8 cellular contexts compared by ENCODE assay signal in genomic region chr13:27449081-27449603, GRCh38. TPM values are rescaled to one million over a fixed set of nuclear protein-coding genes. Genes with fewer than 3 reads are reported as not detected.
DNase-seq lines count a peak whose midpoint lies in the region; ATAC-seq, FAIRE-seq and TF ChIP-seq lines count a peak whose summit lies in the region.

No MANE protein-coding gene starts in this region.

- no peak for DNase-seq in CD8-positive, alpha-beta T cell
- DNase-seq in NCI-H82 treated with DMSO at 0.1 percent for 48 hours (lab: John Stamatoyannopoulos, UW; ENCODE audit: unreplicated experiment), result peak; percentile 16
- DNase-seq in H1 (ENCODE audit: low read depth in 1 of 2, low spot score in 2 of 2), result no peak
- no peak for DNase-seq in neuronal stem cell (ENCODE audit: low spot score)
- DNase-seq in hypothalamus (lab: John Stamatoyannopoulos, UW), result no peak
- DNase-seq in stimulated activated naive CD4-positive, alpha-beta T cell (lab: John Stamatoyannopoulos, UW), result no peak

- peaks cover 21% of the 10 kb centered on the region for H3K36me3 Mint-ChIP-seq in CD8-positive, alpha-beta T cell

- H3K18ac ChIP-seq in H1 (ENCODE audit: extremely low read depth, low read length) (no peak overlapping the region), neuronal stem cell (ENCODE audit: low read length) (no peak overlapping the region)

- no peak for ATAC-seq in CD8-positive, alpha-beta T cell
- ATAC-seq in GM21367 (IDR thresholded peaks at IDR 0.05; ENCODE audit: unreplicated experiment), result no peak
- ATAC-seq in HG02798 (IDR thresholded peaks at IDR 0.05; ENCODE audit: poor library complexity, unreplicated experiment), result no peak

- 81% methylated on average over 15 of the region's 15 CpGs; no CpG with 5 or more reads in 1 of the 2 experiments for WGBS in H1 (ENCODE audit: extremely low coverage in 1 of 2, insufficient coverage in 1 of 2, insufficient read length in 1 of 2, insufficient replicate concordance in 2 of 2, low coverage in 1 of 2, low lambda C conversion rate in 2 of 2, missing lambda C conversion rate in 1 of 2), 2 experiments
- WGBS in neuronal stem cell (ENCODE audit: extremely low coverage in 2 of 2, insufficient read length in 2 of 2, insufficient replicate concordance in 1 of 2), 2 donors, result 100% methylated on average over 3 of the region's 15 CpGs; no CpG with 5 or more reads in 1 of the 2 donors

- peaks cover 0 to 41% of the 10 kb centered on the region in 2 experiments; a peak in 3 of 4 replicates for H3K79me2 ChIP-seq in H1 (ENCODE audit: control insufficient read depth in 1 of 2, insufficient read depth in 2 of 2, low read length in 2 of 2)

- CTCF ChIA-PET in CD8-positive, alpha-beta T cell (lab: Charles Lee), result interaction anchor here (5.2 kb wide), 1 partner anchor 23 kb away, joined by 62 read pairs; the partner anchor contains the start of gene GTF3A
- CTCF ChIA-PET in H1 (lab: Charles Lee; ENCODE audit: partially characterized antibody), result interaction anchor here (0.9 to 1.9 kb wide), 4 partner anchors 23 to 87 kb away, joined by 3 to 5 read pairs (median 4); no protein-coding TSS in a partner anchor

- H2AK5ac ChIP-seq in H1 (ENCODE audit: low read depth, low read length) (no peak overlapping the region), neuronal stem cell (ENCODE audit: low read depth, low read length) (no peak overlapping the region)

- no peak overlapping the region for H2BK5ac ChIP-seq in H1 (ENCODE audit: low read depth, low read length)
- H2BK5ac ChIP-seq in neuronal stem cell (ENCODE audit: low read length), result no peak overlapping the region

- peaks cover 54% of the 10 kb centered on the region for H3K4me1 Mint-ChIP-seq in CD8-positive, alpha-beta T cell (ENCODE audit: low read depth)

- FAIRE-seq in H1 (lab: Jason Lieb, UNC), result no peak

- H3K27me3 Mint-ChIP-seq in CD8-positive, alpha-beta T cell (ENCODE audit: low read depth), result no peaks in the 10 kb centered on the region

- peaks cover 7% of the 10 kb centered on the region for H3K23me2 ChIP-seq in H1 (ENCODE audit: low read depth, low read length)

- no peak overlapping the region for H2BK120ac ChIP-seq in H1 (replicated peaks; ENCODE audit: low read depth, low read length)
- no peak overlapping the region for H2BK120ac ChIP-seq in neuronal stem cell (ENCODE audit: low read depth, low read length)

- H3K36me3 ChIP-seq in CD8-positive, alpha-beta T cell (ENCODE audit: insufficient read depth, low read length), result no peaks in the 10 kb centered on the region
- H3K36me3 ChIP-seq in H1 (ENCODE audit: control insufficient read depth in 2 of 4, insufficient read depth in 4 of 4, low read length in 3 of 4), result no peaks in the 10 kb centered on the region; a peak in 1 of 8 replicates
- H3K36me3 ChIP-seq in neuronal stem cell (replicated peaks in 1 of 2; ENCODE audit: control insufficient read depth in 2 of 2, insufficient read depth in 2 of 2, low read length in 2 of 2), result peaks cover 0 to 8% of the 10 kb centered on the region in 2 donors

- no peaks in the 10 kb centered on the region for H3K27me3 ChIP-seq in CD8-positive, alpha-beta T cell (ENCODE audit: insufficient read depth, low read length)
- H3K27me3 ChIP-seq in H1 (replicated peaks in 1 of 4; ENCODE audit: control insufficient read depth in 3 of 4, extremely low read depth in 1 of 4, insufficient read depth in 3 of 4, low read length in 3 of 4), result no peaks in the 10 kb centered on the region
- peaks cover 0 to 11% (median 0%) of the 10 kb centered on the region in 3 experiments for H3K27me3 ChIP-seq in neuronal stem cell (ENCODE audit: control insufficient read depth in 3 of 3, insufficient read depth in 3 of 3, low read depth in 1 of 3, low read length in 3 of 3)

- H2AFZ ChIP-seq in H1 (ENCODE audit: low read length), result peak overlapping the region; percentile 24
- H2AFZ ChIP-seq in neuronal stem cell (ENCODE audit: low read length), result peak overlapping the region; percentile 98

- H3K27ac ChIP-seq in CD8-positive, alpha-beta T cell (ENCODE audit: low read depth, low read length), result peak overlapping the region; percentile 90
- peak overlapping the region; percentile 38; the same call in 1 of the 2 replicates for H3K27ac ChIP-seq in H1 (ENCODE audit: low read depth, low read length)
- peak overlapping the region; percentile 97 for H3K27ac ChIP-seq in neuronal stem cell (replicated peaks; ENCODE audit: low read length)

- peak overlapping the region; percentile 85 to 94 for H3K4me2 ChIP-seq in H1 (ENCODE audit: insufficient read depth in 1 of 2, low read depth in 2 of 2, low read length in 2 of 2)
- peak overlapping the region; percentile 63 for H3K4me2 ChIP-seq in neuronal stem cell (ENCODE audit: insufficient read depth, low read length, poor library complexity, severe bottlenecking)

- H4K20me1 ChIP-seq in H1 (replicated peaks in 1 of 2; ENCODE audit: control insufficient read depth in 1 of 2, insufficient read depth in 2 of 2, low read length in 2 of 2), result no peaks in the 10 kb centered on the region

- no peak overlapping the region for H2BK12ac ChIP-seq in H1 (ENCODE audit: low read depth, low read length)
- no peak overlapping the region for H2BK12ac ChIP-seq in neuronal stem cell (ENCODE audit: low read length)

- no peak for TF ChIP-seq POLR2A in H1 (IDR thresholded peaks at IDR 0.05; ENCODE audit: control extremely low read depth in 1 of 2, low read depth in 2 of 2, low read length in 2 of 2)

- peak overlapping the region; percentile 82 for H3K4me3 ChIP-seq in CD8-positive, alpha-beta T cell (ENCODE audit: low read depth, low read length)
- H3K4me3 ChIP-seq in H1 (ENCODE audit: extremely low read depth in 1 of 4, insufficient read depth in 2 of 4, low read depth in 3 of 4, low read length in 4 of 4), result peak overlapping the region; percentile 74 to 89 (median 80)
- peak overlapping the region in 1 of 2 donors; percentile 97 for H3K4me3 ChIP-seq in neuronal stem cell (ENCODE audit: low read length in 2 of 2)

- TF ChIP-seq CTCF in CD8-positive, alpha-beta T cell (IDR thresholded peaks at IDR 0.05), result no peak
- TF ChIP-seq CTCF in H1 (IDR thresholded peaks at IDR 0.05; ENCODE audit: control extremely low read depth in 1 of 3, insufficient read depth in 1 of 3, low read depth in 1 of 3, low read length in 3 of 3), result no peak

- no peak for TF ChIP-seq RAD21 in H1 (IDR thresholded peaks at IDR 0.05 in 1 of 2, conservative IDR thresholded peaks at IDR 0.05 in 1 of 2; ENCODE audit: low read depth in 2 of 2, low read length in 2 of 2)

- peak overlapping the region in 2 of 4 experiments; percentile 35 to 47; a peak in 4 of 7 replicates for H3K9ac ChIP-seq in H1 (replicated peaks in 1 of 4; ENCODE audit: extremely low read depth in 1 of 4, low read depth in 3 of 4, low read length in 3 of 4)
- no peak overlapping the region for H3K9ac ChIP-seq in neuronal stem cell (ENCODE audit: low read depth, low read length, poor library complexity)

- intact Hi-C loops in CD8-positive, alpha-beta T cell (cut with DNase I, micrococcal nuclease), result loop anchor here (1.0 to 10.0 kb wide), 4 partner anchors 9 to 1434 kb away; partner anchors contain the start of gene RPL21 (in 1 of the 2)

- H3K4ac ChIP-seq in H1 (replicated peaks; ENCODE audit: insufficient read length, low read depth, low read length) (no peak overlapping the region), neuronal stem cell (ENCODE audit: low read length) (no peak overlapping the region)

- POLR2A ChIA-PET in CD8-positive, alpha-beta T cell (lab: Charles Lee), result interaction anchor here (1.9 to 6.7 kb wide), 4 partner anchors 17 to 172 kb away, joined by 4 to 171 read pairs (median 24); partner anchors contain the start of genes GTF3A and LNX2
- POLR2A ChIA-PET in H1 (lab: Charles Lee; ENCODE audit: partially characterized antibody), result interaction anchor here (0.5 to 1.3 kb wide), 7 partner anchors 14 to 172 kb away, joined by 3 to 4 read pairs (median 3); partner anchors contain the start of gene GTF3A

- H3K23ac ChIP-seq in H1 (ENCODE audit: insufficient read length) (no peak overlapping the region), neuronal stem cell (ENCODE audit: low read depth, low read length, poor library complexity) (no peak overlapping the region)

- H2BK15ac ChIP-seq in H1 (ENCODE audit: low read length) (no peak overlapping the region), neuronal stem cell (ENCODE audit: low read length) (no peak overlapping the region)

- H4K8ac ChIP-seq in H1 (ENCODE audit: extremely low read depth, insufficient read depth, low read length) (no peak overlapping the region), neuronal stem cell (ENCODE audit: low read depth, low read length) (no peak overlapping the region)

- H4K91ac ChIP-seq in H1 (replicated peaks; ENCODE audit: insufficient read length, low read length), result no peak overlapping the region
- H4K91ac ChIP-seq in neuronal stem cell (ENCODE audit: low read depth, low read length, poor library complexity), result no peak overlapping the region

- H3K14ac ChIP-seq in H1 (ENCODE audit: insufficient read length) (no peak overlapping the region), neuronal stem cell (ENCODE audit: low read length) (no peak overlapping the region)

- H3K4me3 Mint-ChIP-seq in CD8-positive, alpha-beta T cell, result peak overlapping the region; percentile 93

- no peaks in the 10 kb centered on the region for H3K9me3 Mint-ChIP-seq in CD8-positive, alpha-beta T cell

- no peak for TF ChIP-seq EP300 in H1 (IDR thresholded peaks at IDR 0.05; ENCODE audit: borderline replicate concordance in 1 of 2, low read depth in 2 of 2, low read length in 2 of 2)

- no peak overlapping the region for H4K5ac ChIP-seq in H1 (ENCODE audit: insufficient read length, low read depth, low read length)

- peaks cover 51% of the 10 kb centered on the region for H3K4me1 ChIP-seq in CD8-positive, alpha-beta T cell (ENCODE audit: insufficient read depth, low read length)
- peaks cover 0 to 8% (median 1%) of the 10 kb centered on the region in 4 experiments; a peak in 4 of 7 replicates for H3K4me1 ChIP-seq in H1 (replicated peaks in 1 of 4; ENCODE audit: control insufficient read depth in 3 of 4, insufficient read depth in 4 of 4, low read length in 3 of 4)
- H3K4me1 ChIP-seq in neuronal stem cell (ENCODE audit: control insufficient read depth in 2 of 2, insufficient read depth in 1 of 2, low read depth in 1 of 2, low read length in 2 of 2), result peaks cover 3 to 5% of the 10 kb centered on the region in 2 donors

- H3K56ac ChIP-seq in H1 (replicated peaks; ENCODE audit: insufficient read length, low read depth, low read length), result no peak overlapping the region

- peak overlapping the region; percentile 99 for H3K27ac Mint-ChIP-seq in CD8-positive, alpha-beta T cell

- H2BK20ac ChIP-seq in H1 (ENCODE audit: low read length), result no peak overlapping the region

- no peaks in the 10 kb centered on the region for H3K9me3 ChIP-seq in CD8-positive, alpha-beta T cell (ENCODE audit: low read length)
- H3K9me3 ChIP-seq in H1 (ENCODE audit: insufficient read depth in 2 of 2, low read depth in 1 of 2, low read length in 1 of 2), result no peaks in the 10 kb centered on the region
- H3K9me3 ChIP-seq in neuronal stem cell (replicated peaks in 1 of 2; ENCODE audit: control insufficient read depth in 2 of 2, insufficient read depth in 1 of 2, low read depth in 1 of 2, low read length in 2 of 2), result no peaks in the 10 kb centered on the region

- H3K79me1 ChIP-seq in H1 (ENCODE audit: low read depth, low read length) (peaks cover 8% of the 10 kb centered on the region; the same call in 1 of the 2 replicates), neuronal stem cell (ENCODE audit: low read depth, low read length) (peaks cover 2% of the 10 kb centered on the region)

RNA-seq across cellular contexts. Expression of gene MTIF3, which starts 1.2 kb away (rescaled TPM):
- 10 to 100 TPM; 12.7 to 13.0 TPM for total RNA-seq in CD8-positive, alpha-beta T cell
- 32.2 and 36.4 TPM in 2 replicates for total RNA-seq in H1 (2021; fragmentation: NEBNext Ultra II Directional; extraction: Animal tissue kit (Norgen Biotek cat#: 25700))
- polyA plus RNA-seq in H1 (2011; rRNA removed), result 19.8 and 29.4 TPM in 2 replicates
- polyA plus RNA-seq in H1 (2011; cell fraction: cytosol; rRNA removed), result 43.4 TPM
- 21.7 TPM for polyA plus RNA-seq in H1 (2011; cell fraction: nucleus; rRNA removed)
- polyA plus RNA-seq in H1 (2012, experiment 1 of 2), result 29.1 to 47.7 TPM (median 36.0 TPM) in 4 replicates
- polyA plus RNA-seq in H1 (2012, experiment 2 of 2), result 3.0 TPM
- 80.1 TPM for polyA plus RNA-seq in H1 (2013, experiment 1 of 2)
- 84.4 TPM for polyA plus RNA-seq in H1 (2013, experiment 2 of 2)
- polyA minus RNA-seq in H1 (2011; rRNA and poly(A)+ RNA removed), result 10.4 and 17.7 TPM in 2 replicates
- polyA minus RNA-seq in H1 (2011; cell fraction: cytosol; rRNA and poly(A)+ RNA removed), result 12.7 TPM
- 28.7 TPM for polyA minus RNA-seq in H1 (2011; cell fraction: nucleus; rRNA and poly(A)+ RNA removed)
- polyA plus RNA-seq in neuronal stem cell (2013, experiment 1 of 2), result 80.3 TPM
- 80.7 TPM for polyA plus RNA-seq in neuronal stem cell (2013, experiment 2 of 2)

RNA-seq across cellular contexts. Expression of gene GTF3A, which starts 24.7 kb away (rescaled TPM):
- total RNA-seq in CD8-positive, alpha-beta T cell, result 100 to 1,000 TPM; 157 TPM
- total RNA-seq in H1 (2021; fragmentation: NEBNext Ultra II Directional; extraction: Animal tissue kit (Norgen Biotek cat#: 25700)), result 92.3 and 96.5 TPM in 2 replicates
- polyA plus RNA-seq in H1 (2011; rRNA removed), result 41.6 and 49.9 TPM in 2 replicates
- polyA plus RNA-seq in H1 (2011; cell fraction: cytosol; rRNA removed), result 45.7 TPM
- polyA plus RNA-seq in H1 (2011; cell fraction: nucleus; rRNA removed), result 154 TPM
- polyA plus RNA-seq in H1 (2012, experiment 1 of 2), result 68.3 to 99.9 TPM (median 81.2 TPM) in 4 replicates
- polyA plus RNA-seq in H1 (2012, experiment 2 of 2), result 35.3 TPM
- 147 TPM for polyA plus RNA-seq in H1 (2013, experiment 1 of 2)
- 137 TPM for polyA plus RNA-seq in H1 (2013, experiment 2 of 2)
- 37.9 and 39.7 TPM in 2 replicates for polyA minus RNA-seq in H1 (2011; rRNA and poly(A)+ RNA removed)
- 25.3 TPM for polyA minus RNA-seq in H1 (2011; cell fraction: cytosol; rRNA and poly(A)+ RNA removed)
- polyA minus RNA-seq in H1 (2011; cell fraction: nucleus; rRNA and poly(A)+ RNA removed), result 168 TPM
- polyA plus RNA-seq in neuronal stem cell (2013, experiment 1 of 2), result 99.1 TPM
- polyA plus RNA-seq in neuronal stem cell (2013, experiment 2 of 2), result 101 TPM

Comparison
In these comparisons a context has a peak if more than half of its experiments do, and no peak if none do; other contexts are left out.
1. H3K27ac ChIP-seq: peak in every context shown above with its lines; median percentile 97 in neuronal stem cell; 90 in CD8-positive, alpha-beta T cell; 38 in H1.